8 cellular contexts compared by ENCODE assay signal in the genomic region with DNA sequence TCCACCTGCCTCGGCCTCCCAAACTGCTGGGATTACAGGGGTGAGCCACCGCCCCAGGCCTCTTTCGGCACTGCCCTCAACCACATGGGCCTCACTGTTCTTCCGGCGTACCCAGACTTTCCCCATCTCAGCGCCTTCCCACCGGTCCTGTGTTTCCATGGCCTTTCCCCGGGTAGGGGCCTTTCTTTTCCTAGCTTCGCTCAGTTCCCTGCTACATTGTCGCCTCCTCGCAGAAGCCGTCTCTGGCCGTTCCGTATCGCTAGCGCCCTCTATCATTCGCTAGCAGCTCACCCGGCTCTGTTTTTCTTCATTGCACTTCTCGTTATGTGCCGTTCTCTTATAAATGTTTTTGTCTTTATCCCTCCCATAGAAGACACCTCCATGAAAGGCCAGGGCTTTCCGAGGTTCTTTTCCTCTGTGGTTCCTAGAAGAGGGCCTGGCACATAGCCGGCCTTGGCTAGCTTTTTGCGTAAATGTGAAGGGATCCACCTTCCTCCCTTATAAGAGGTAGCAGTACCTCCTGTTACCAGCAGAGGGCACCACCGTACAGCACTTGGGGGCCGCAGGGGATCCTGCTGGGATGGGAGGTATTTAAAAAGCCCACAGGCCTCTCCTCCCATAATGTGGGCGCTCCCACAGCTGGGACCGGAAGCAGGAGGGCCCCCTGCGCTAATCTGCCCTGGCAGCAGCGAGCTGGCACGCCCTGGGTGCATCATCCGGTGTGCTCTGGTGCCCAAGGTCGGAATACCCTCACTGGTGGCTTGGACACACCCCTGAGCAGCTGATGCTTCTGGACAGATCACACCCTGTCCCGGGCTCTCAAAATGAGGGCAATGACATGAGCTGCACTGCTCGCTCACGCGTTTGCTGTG. TPM values are rescaled to one million over a fixed set of nuclear protein-coding genes. Genes with fewer than 3 reads are reported as not detected.
DNase-seq lines count a peak whose midpoint lies in the region; ATAC-seq lines count a peak whose summit lies in the region.

No MANE protein-coding gene starts in this region.

- peaks cover 36% of the 10 kb centered on the region for H3K27me3 ChIP-seq in HUES48 (ENCODE audit: control insufficient read depth, insufficient read depth, low read length)
- no peaks in the 10 kb centered on the region for H3K27me3 ChIP-seq in endocrine pancreas (ENCODE audit: control insufficient read depth, insufficient read depth, low read length)

- DNase-seq in NOMO-1 (lab: John Stamatoyannopoulos, UW; ENCODE audit: unreplicated experiment in 2 of 2) = peak; percentile 85 to 90
- peak in 2 of 3 experiments; percentile 79 to 80 for DNase-seq in activated CD8-positive, alpha-beta memory T cell treated with anti-CD3 and anti-CD28 coated beads for 48 hours (ENCODE audit: low read depth in 2 of 3, low spot score in 2 of 3)
- peak; percentile 67 for DNase-seq in stimulated activated CD8-positive, alpha-beta memory T cell treated with anti-CD3 and anti-CD28 coated beads, Interleukin-12 subunit alpha, Interleukin-12 subunit beta, amount 100 ng/mL, for 4 hours (ENCODE audit: low read depth)

- ATAC-seq in GM18498 (IDR thresholded peaks at IDR 0.05; ENCODE audit: unreplicated experiment) = peak; percentile 39
- no peak for ATAC-seq in GM18519 (IDR thresholded peaks at IDR 0.05; ENCODE audit: low FRiP score, unreplicated experiment)

- H3K9ac ChIP-seq in HUES48 (ENCODE audit: low read depth, low read length) = peak overlapping the region; percentile 49; the same call in 1 of the 2 replicates
- peak overlapping the region; percentile 42 for H3K9ac ChIP-seq in endocrine pancreas (ENCODE audit: control insufficient read depth, insufficient read depth, low read length)

- H3K9me3 ChIP-seq in HUES48 (ENCODE audit: control insufficient read depth, insufficient read depth, low read length) (no peaks in the 10 kb centered on the region), endocrine pancreas (ENCODE audit: control insufficient read depth, low read length) (no peaks in the 10 kb centered on the region), mesodermal cell (ENCODE audit: control insufficient read depth, low read length) (no peaks in the 10 kb centered on the region)

- peaks cover 20% of the 10 kb centered on the region for H3K4me1 ChIP-seq in HUES48 (ENCODE audit: control insufficient read depth, insufficient read depth, low read length)
- H3K4me1 ChIP-seq in endocrine pancreas (ENCODE audit: control insufficient read depth, insufficient read depth, low read length) = no peaks in the 10 kb centered on the region
- H3K4me1 ChIP-seq in mesodermal cell (ENCODE audit: control insufficient read depth, insufficient read depth, low read length, poor library complexity, severe bottlenecking) = peaks cover 36% of the 10 kb centered on the region

- H3K36me3 ChIP-seq in HUES48 (ENCODE audit: control insufficient read depth, insufficient read depth, low read length) (no peaks in the 10 kb centered on the region), endocrine pancreas (ENCODE audit: control insufficient read depth, insufficient read depth, low read length) (no peaks in the 10 kb centered on the region), mesodermal cell (ENCODE audit: control insufficient read depth, insufficient read depth, low read length) (no peaks in the 10 kb centered on the region)

- H3K27ac ChIP-seq in HUES48 (ENCODE audit: low read depth, low read length) (peak overlapping the region; percentile 29), mesodermal cell (ENCODE audit: low read depth, low read length, severe bottlenecking) (peak overlapping the region; percentile 12)

- 21 to 25% methylated on average over 27 to 29 of the region's 36 CpGs for WGBS in mesodermal cell (ENCODE audit: insufficient coverage in 2 of 2), 2 experiments

- H3K4me3 ChIP-seq in HUES48 (ENCODE audit: low read depth, low read length) = peak overlapping the region; percentile 68
- H3K4me3 ChIP-seq in endocrine pancreas (ENCODE audit: control insufficient read depth, insufficient read depth, low read length) = no peak overlapping the region
- H3K4me3 ChIP-seq in mesodermal cell (ENCODE audit: extremely low read depth, insufficient read depth, low read length, poor library complexity, severe bottlenecking) = peak overlapping the region; percentile 29

RNA-seq across cellular contexts. Expression of a gene that starts 18.8 kb away (rescaled TPM):
- polyA plus RNA-seq in mesodermal cell (2013, experiment 1 of 2) = 25.9 TPM
- polyA plus RNA-seq in mesodermal cell (2013, experiment 2 of 2) = 16.1 TPM

RNA-seq across cellular contexts. Expression of a gene that starts 25.7 kb away (rescaled TPM):
- 22.2 TPM for polyA plus RNA-seq in mesodermal cell (2013, experiment 1 of 2)
- 21.0 TPM for polyA plus RNA-seq in mesodermal cell (2013, experiment 2 of 2)

RNA-seq across cellular contexts. Expression of a gene that starts 44.2 kb away (rescaled TPM):
- polyA plus RNA-seq in mesodermal cell (2013, experiment 1 of 2) = 27.0 TPM
- polyA plus RNA-seq in mesodermal cell (2013, experiment 2 of 2) = 19.6 TPM

RNA-seq across cellular contexts. Expression of a gene that starts 54.0 kb away (rescaled TPM):
- polyA plus RNA-seq in mesodermal cell (2013, experiment 1 of 2) = not detected
- polyA plus RNA-seq in mesodermal cell (2013, experiment 2 of 2) = not detected
